ENCODE assay signal across 22 cellular contexts in the genomic region with DNA sequence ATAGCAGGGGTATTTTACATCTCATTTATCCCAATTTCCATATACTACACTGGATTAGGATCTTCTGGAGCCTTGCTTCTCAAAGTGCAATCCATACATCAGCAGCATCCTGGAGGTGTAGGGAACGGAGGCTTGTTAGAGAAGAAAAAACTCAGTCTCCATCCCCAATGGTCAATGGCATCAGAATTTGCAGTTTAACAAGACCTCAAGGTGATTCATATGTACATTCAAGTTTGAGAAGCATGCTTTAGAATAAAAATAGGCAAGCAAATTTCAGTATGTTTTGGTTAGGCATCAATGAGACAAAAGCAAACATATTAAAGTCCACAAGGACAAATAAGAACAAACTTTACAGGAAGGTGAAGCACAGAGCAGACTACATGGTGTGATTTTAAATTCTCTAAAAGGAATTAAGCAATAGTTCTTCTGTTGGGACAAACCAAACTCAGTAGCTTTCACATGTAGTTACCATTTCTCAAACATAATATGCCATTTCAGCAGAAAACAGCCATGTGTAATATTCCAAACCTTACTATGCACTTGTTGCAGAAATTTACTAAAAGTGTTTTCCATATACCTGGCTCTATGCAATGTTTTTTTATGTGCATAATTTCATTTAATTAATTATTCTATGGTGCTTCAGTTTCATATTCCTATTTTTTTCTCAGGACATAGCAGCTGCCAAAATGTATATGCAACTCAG.
DNase-seq lines count a peak whose midpoint lies in the region; ATAC-seq, FAIRE-seq and TF ChIP-seq lines count a peak whose summit lies in the region.
"Had no signal": no experiment of that assay in that cellular context is flagged by ENCODE, and none has a peak within 500 bp of the region (broad histone marks: within the 10 kb centered on the region; RNA-seq: fewer than 3 reads in every experiment).

No MANE protein-coding gene starts in this region.

- no peaks in the 10 kb centered on the region for H4K20me1 ChIP-seq in IMR-90 (ENCODE audit: insufficient read depth, low read length)
- no peaks in the 10 kb centered on the region for H4K20me1 ChIP-seq in astrocyte (ENCODE audit: insufficient read depth, low read length)

- no peak overlapping the region for H2BK120ac ChIP-seq in IMR-90 (ENCODE audit: low read depth, low read length)

- no peaks in the 10 kb centered on the region for H3K27me3 Mint-ChIP-seq in astrocyte (ENCODE audit: low read depth, unreplicated experiment)
- no peaks in the 10 kb centered on the region for H3K27me3 Mint-ChIP-seq in endodermal cell (ENCODE audit: insufficient read depth)

- no TSS peak for BruUV-seq in IMR-90 (replicated peaks; lab: Mats Ljungman, UMichigan)

- 0 out of 4 replicates have a peak overlapping the region, but pooled peaks of 1 of the 2 experiments have one; percentile 19 for H4K8ac ChIP-seq in IMR-90 (ENCODE audit: low read depth in 2 of 2, low read length in 2 of 2)

- DNase-seq in ELR (ENCODE audit: low read depth) (peak; percentile 52), IMR-90 (no peak), astrocyte (ENCODE audit: low read depth) (no peak), endodermal cell (no peak), NOMO-1 (lab: John Stamatoyannopoulos, UW; ENCODE audit: unreplicated experiment in 2 of 2) (no peak), brain microvascular endothelial cell (no peak), vagina (ENCODE audit: extremely low spot score in 2 of 2) (no peak)
- DNase-seq: GDM1, GOT3, Karpas-422, NCI-H1092, NCI-H1436 treated with DMSO at 0.1 percent for 48 hours, NCI-H2029, NCI-H345, NCI-H524 treated with DMSO at 0.1 percent for 48 hours, NCI-H82, OCI-M1 had no signal

- H3K4me1 ChIP-seq in IMR-90 (ENCODE audit: control insufficient read depth, insufficient read depth, low read length), result peaks cover 3% of the 10 kb centered on the region; the same call in 1 of the 2 replicates
- no peaks in the 10 kb centered on the region for H3K4me1 ChIP-seq in astrocyte (ENCODE audit: insufficient read depth, low read length)
- H3K4me1 ChIP-seq in liver (ENCODE audit: control insufficient read depth in 4 of 4, insufficient read depth in 4 of 4, low read length in 3 of 4), result peaks cover 5 to 24% (median 15%) of the 10 kb centered on the region in 4 donors
- H3K4me1 ChIP-seq in endodermal cell (ENCODE audit: control insufficient read depth, insufficient read depth, low read length), result no peaks in the 10 kb centered on the region
- no peaks in the 10 kb centered on the region for H3K4me1 ChIP-seq in vagina

- H3K4me3 ChIP-seq in IMR-90 (ENCODE audit: insufficient read depth, low read depth, low read length), result no peak overlapping the region
- no peak overlapping the region for H3K4me3 ChIP-seq in astrocyte (ENCODE audit: insufficient read depth, low read depth, low read length)
- H3K4me3 ChIP-seq in liver (ENCODE audit: low read depth in 1 of 3, low read length in 3 of 3), result no peak overlapping the region
- H3K4me3 ChIP-seq in endodermal cell (ENCODE audit: low read length), result no peak overlapping the region
- H3K4me3 ChIP-seq in brain microvascular endothelial cell (ENCODE audit: low read depth, low read length), result no peak overlapping the region
- H3K4me3 ChIP-seq in vagina, result no peak overlapping the region

- peaks cover 4% of the 10 kb centered on the region for H3K9me3 Mint-ChIP-seq in astrocyte (ENCODE audit: unreplicated experiment)
- peaks cover 6% of the 10 kb centered on the region for H3K9me3 Mint-ChIP-seq in endodermal cell

- in situ Hi-C loops in IMR-90 (cut with MboI; ENCODE audit: low sequenced_read_pairs) (no loop called here), brain microvascular endothelial cell (cut with HindIII; ENCODE audit: low pct_ligation_motif_present, low sequenced_read_pairs) (no loop called here)

- H2BK5ac ChIP-seq in IMR-90 (ENCODE audit: low read depth, low read length, poor library complexity, severe bottlenecking), result no peak overlapping the region

- H3K27ac ChIP-seq in IMR-90 (ENCODE audit: insufficient read depth, low read length) (no peak overlapping the region), astrocyte (ENCODE audit: low read depth, low read length) (no peak overlapping the region), liver (ENCODE audit: low read depth in 1 of 2, low read length in 2 of 2) (peak overlapping the region in 1 of 2 donors; percentile 18), endodermal cell (ENCODE audit: low read depth, low read length) (no peak overlapping the region), brain microvascular endothelial cell (no peak overlapping the region), vagina (no peak overlapping the region)

- intact Hi-C loops in IMR-90 (cut with micrococcal nuclease) (no loop called here), vagina (cut with DNase I) (no loop called here)

- H3K36me3 ChIP-seq in IMR-90 (ENCODE audit: control insufficient read depth, insufficient read depth, low read length) (no peaks in the 10 kb centered on the region), astrocyte (ENCODE audit: insufficient read depth, low read length) (no peaks in the 10 kb centered on the region), liver (ENCODE audit: control insufficient read depth in 4 of 4, insufficient read depth in 3 of 4, low read depth in 1 of 4, low read length in 3 of 4) (no peaks in the 10 kb centered on the region), endodermal cell (ENCODE audit: control insufficient read depth, insufficient read depth, low read length) (no peaks in the 10 kb centered on the region), brain microvascular endothelial cell (replicated peaks) (no peaks in the 10 kb centered on the region), vagina (no peaks in the 10 kb centered on the region)

- no peak overlapping the region for H3K23ac ChIP-seq in IMR-90 (ENCODE audit: low read depth, low read length)

- no peak overlapping the region for H4K5ac ChIP-seq in IMR-90 (ENCODE audit: low read depth, low read length)

- dilution Hi-C loops in IMR-90 (cut with HindIII; ENCODE audit: low sequenced_read_pairs, unreplicated experiment), result no loop called here

- H2AFZ ChIP-seq in IMR-90 (replicated peaks; ENCODE audit: low read length, poor library complexity) (no peak overlapping the region), astrocyte (ENCODE audit: low read depth, low read length) (no peak overlapping the region)

- no peak overlapping the region for H3K4me3 Mint-ChIP-seq in astrocyte (ENCODE audit: unreplicated experiment)
- H3K4me3 Mint-ChIP-seq in endodermal cell, result no peak overlapping the region
- H3K4me3 Mint-ChIP-seq: CD14-positive monocyte, IgD-negative memory B cell had no signal

- H2BK15ac ChIP-seq in IMR-90 (ENCODE audit: low read depth, low read length), result no peak overlapping the region

- H2BK20ac ChIP-seq in IMR-90 (ENCODE audit: low read depth, low read length), result no peak overlapping the region; the same call in 1 of the 2 replicates

- no peak overlapping the region for H3K18ac ChIP-seq in IMR-90 (ENCODE audit: low read depth, low read length)

- WGBS in IMR-90 (ENCODE audit: extremely low coverage in 2 of 2, insufficient read length in 1 of 2), 2 experiments, result no CpG with 5 or more reads among the region's 1 CpG
- 50% methylated on average over 1 of the region's 1 CpG for WGBS in liver
- WGBS in endodermal cell (ENCODE audit: insufficient coverage in 1 of 2, insufficient read length in 1 of 2), 2 experiments, result 87 to 100% methylated on average over 1 of the region's 1 CpG

- ATAC-seq in IMR-90 (ENCODE audit: low read depth), result no peak
- ATAC-seq: Right ventricle myocardium inferior had no signal

- CTCF ChIA-PET in IMR-90 (lab: Yijun Ruan, JAX), result no interaction called here

- peaks cover under 1% of the 10 kb centered on the region for H3K36me3 Mint-ChIP-seq in astrocyte (ENCODE audit: low read depth, unreplicated experiment)
- H3K36me3 Mint-ChIP-seq in endodermal cell (ENCODE audit: low read depth), result no peaks in the 10 kb centered on the region
- H3K36me3 Mint-ChIP-seq: CD14-positive monocyte, IgD-negative memory B cell had no signal

- H3K9me3 ChIP-seq in IMR-90 (ENCODE audit: control insufficient read depth, insufficient read depth, low read length) (no peaks in the 10 kb centered on the region), astrocyte (ENCODE audit: insufficient read depth, low read depth, low read length) (no peaks in the 10 kb centered on the region), liver (ENCODE audit: control insufficient read depth in 4 of 4, low read length in 3 of 4) (no peaks in the 10 kb centered on the region), endodermal cell (ENCODE audit: control insufficient read depth, low read length) (peaks cover 9% of the 10 kb centered on the region), vagina (no peaks in the 10 kb centered on the region)

- H3K4me1 Mint-ChIP-seq in astrocyte (ENCODE audit: low read depth, unreplicated experiment) (peaks cover 21% of the 10 kb centered on the region), endodermal cell (peaks cover 7% of the 10 kb centered on the region)
- H3K4me1 Mint-ChIP-seq: CD14-positive monocyte, IgD-negative memory B cell had no signal

- TF ChIP-seq POLR2A in IMR-90 (IDR thresholded peaks at IDR 0.05; ENCODE audit: low read depth, low read length) (no peak), vagina (IDR thresholded peaks at IDR 0.05) (no peak)

- FAIRE-seq in astrocyte (lab: Jason Lieb, UNC), result peak; percentile 29
- FAIRE-seq: GM18507 had no signal

- H3K27ac Mint-ChIP-seq in astrocyte (ENCODE audit: unreplicated experiment) (no peak overlapping the region), endodermal cell (no peak overlapping the region)
- H3K27ac Mint-ChIP-seq: CD14-positive monocyte, IgD-negative memory B cell had no signal

- no peak for TF ChIP-seq CTCF in IMR-90 (conservative IDR thresholded peaks at IDR 0.05; ENCODE audit: low read depth, low read length)
- TF ChIP-seq CTCF in astrocyte (IDR thresholded peaks at IDR 0.05; ENCODE audit: insufficient read depth, low read depth, low read length), result no peak
- no peak for TF ChIP-seq CTCF in liver (IDR thresholded peaks at IDR 0.05; ENCODE audit: low read depth, low read length, missing input control)
- TF ChIP-seq CTCF in endodermal cell (conservative IDR thresholded peaks at IDR 0.05), result no peak
- TF ChIP-seq CTCF in brain microvascular endothelial cell (IDR thresholded peaks at IDR 0.05; ENCODE audit: low read depth, low read length, missing control alignments), result no peak
- no peak for TF ChIP-seq CTCF in vagina (IDR thresholded peaks at IDR 0.05)

- no peak overlapping the region for H3K56ac ChIP-seq in IMR-90 (ENCODE audit: extremely low read depth, insufficient read depth, low read length)

- H3K79me2 ChIP-seq in astrocyte (ENCODE audit: insufficient read depth, low read length), result no peaks in the 10 kb centered on the region

- H3K14ac ChIP-seq in IMR-90 (replicated peaks; ENCODE audit: low read depth, low read length), result no peak overlapping the region

- H4K91ac ChIP-seq in IMR-90 (ENCODE audit: insufficient read depth, low read depth, low read length), result no peak overlapping the region

- no peak overlapping the region for H3K4me2 ChIP-seq in IMR-90 (ENCODE audit: low read depth, low read length)
- no peak overlapping the region for H3K4me2 ChIP-seq in astrocyte (ENCODE audit: low read length)

- H3K27me3 ChIP-seq in IMR-90 (ENCODE audit: control insufficient read depth, insufficient read depth, low read length), result no peaks in the 10 kb centered on the region
- H3K27me3 ChIP-seq in astrocyte (ENCODE audit: insufficient read depth, low read length), result no peaks in the 10 kb centered on the region
- H3K27me3 ChIP-seq in liver (ENCODE audit: control insufficient read depth in 4 of 4, insufficient read depth in 4 of 4, low read length in 3 of 4), result no peaks in the 10 kb centered on the region
- no peaks in the 10 kb centered on the region for H3K27me3 ChIP-seq in endodermal cell (ENCODE audit: control insufficient read depth, insufficient read depth, low read length, poor library complexity, severe bottlenecking)
- no peaks in the 10 kb centered on the region for H3K27me3 ChIP-seq in brain microvascular endothelial cell (replicated peaks)
- no peaks in the 10 kb centered on the region for H3K27me3 ChIP-seq in vagina

- POLR2A ChIA-PET in IMR-90 (lab: Charles Lee; ENCODE audit: unreplicated experiment), result no interaction called here

- no peak for TF ChIP-seq RAD21 in IMR-90 (IDR thresholded peaks at IDR 0.05; ENCODE audit: low read length)
- peak; percentile 23 to 50 for TF ChIP-seq RAD21 in liver (IDR thresholded peaks at IDR 0.05)

- H2AK5ac ChIP-seq in IMR-90 (ENCODE audit: low read depth, low read length), result 0 out of 2 replicates have a peak overlapping the region, but pooled peaks have one; percentile 26

- no peak overlapping the region for H3K4ac ChIP-seq in IMR-90 (ENCODE audit: low read depth, low read length)

- no peaks in the 10 kb centered on the region for H3K9me1 ChIP-seq in IMR-90 (ENCODE audit: insufficient read depth, low read length)

- H3K79me1 ChIP-seq in IMR-90 (ENCODE audit: low read depth in 1 of 2, low read length in 2 of 2), result no peaks in the 10 kb centered on the region

- H2AK9ac ChIP-seq in IMR-90 (replicated peaks; ENCODE audit: low read depth, low read length, poor library complexity), result no peak overlapping the region

- H3K9ac ChIP-seq in IMR-90 (ENCODE audit: low read depth, low read length) (no peak overlapping the region), astrocyte (ENCODE audit: low read length) (no peak overlapping the region), liver (ENCODE audit: low read depth in 1 of 2, low read length in 2 of 2) (no peak overlapping the region), endodermal cell (ENCODE audit: extremely low read depth, low read length, poor library complexity, severe bottlenecking) (no peak overlapping the region)
